ENCODE assay signal across 33 cellular contexts in genomic region chr19:4189641-4190040, GRCh38. TPM values are rescaled to one million over a fixed set of nuclear protein-coding genes. Genes with fewer than 3 reads are reported as not detected.
"Had no signal": no experiment of that assay in that cellular context is flagged by ENCODE, and none has a peak within 500 bp of the region (broad histone marks: within the 10 kb centered on the region; RNA-seq: fewer than 3 reads in every experiment).

No MANE protein-coding gene starts in this region.

- H3K4me3 Mint-ChIP-seq: naive thymus-derived CD4-positive, alpha-beta T cell; natural killer cell; nephron; neural progenitor cell; stimulated activated effector memory CD8-positive, alpha-beta T cell treated with anti-CD3 and anti-CD28 coated beads, Interleukin-12 subunit alpha, Interleukin-12 subunit beta, amount 100 ng/mL, for 72 hours; stimulated activated naive B cell treated with anti-CD40 and anti-IgM and Interleukin-4, amounts not matched to agents 10 μg/mL and 1 μg/mL and 100 μg/mL, for 72 hours; stimulated activated naive CD8-positive, alpha-beta T cell treated with anti-CD3 and anti-CD28 coated beads, Interleukin-15, Interleukin-2, amounts not matched to agents 100 ng/mL and 50 ng/mL, for 24 hours had no signal

- H3K4me3 ChIP-seq: neural progenitor cell, ovary, psoas muscle, skin epidermis, stomach, thoracic aorta, thyroid gland, tibial nerve, upper lobe of left lung had no signal

- H3K4me2 ChIP-seq: neural progenitor cell had no signal

- H3K27me3 ChIP-seq: ovary, thyroid gland, upper lobe of left lung had no signal

- ATAC-seq: naive thymus-derived CD4-positive, alpha-beta T cell; natural killer cell; psoas muscle; right cardiac atrium; sciatic nerve; stimulated activated effector memory CD8-positive, alpha-beta T cell treated with anti-CD3 and anti-CD28 coated beads, Interleukin-12 subunit alpha, Interleukin-12 subunit beta, amount 100 ng/mL, for 72 hours; stimulated activated naive B cell treated with anti-CD40 and anti-IgM and Interleukin-4, amounts not matched to agents 10 μg/mL and 1 μg/mL and 100 μg/mL, for 72 hours had no signal

- H3K36me3 ChIP-seq: neural progenitor cell, ovary, stomach, thoracic aorta, thyroid gland, tibial nerve, upper lobe of left lung had no signal

- H3K9me3 ChIP-seq: ovary, psoas muscle, stomach, thoracic aorta, thyroid gland, tibial nerve, upper lobe of left lung had no signal

- H3K36me3 Mint-ChIP-seq: natural killer cell; neural progenitor cell; stimulated activated effector memory CD8-positive, alpha-beta T cell treated with anti-CD3 and anti-CD28 coated beads, Interleukin-12 subunit alpha, Interleukin-12 subunit beta, amount 100 ng/mL, for 72 hours had no signal

- FAIRE-seq: urothelium cell line had no signal

- H3K79me2 ChIP-seq: parathyroid adenoma had no signal

- DNase-seq: naive thymus-derived CD4-positive, alpha-beta T cell; natural killer cell; occipital lobe; ovary; posterior cingulate gyrus; psoas muscle; right cardiac atrium; stimulated activated CD4-positive, alpha-beta T cell treated with anti-CD3 and anti-CD28 coated beads, Interleukin-15, amount 100 ng/mL, for 24 hours; stimulated activated CD4-positive, alpha-beta T cell treated with anti-CD3 and anti-CD28 coated beads, Interleukin-2, amount 100 ng/mL, for 24 hours; stimulated activated CD4-positive, alpha-beta T cell treated with anti-CD3 and anti-CD28 coated beads, Interleukin-2, amount 100 ng/mL, for 48 hours; stimulated activated CD4-positive, alpha-beta T cell treated with anti-CD3 and anti-CD28 coated beads, Interleukin-4, amount 100 ng/mL, for 24 hours; stimulated activated naive B cell treated with anti-CD40 and anti-IgM and Interleukin-4, amounts not matched to agents 10 μg/mL and 1 μg/mL and 100 μg/mL, for 72 hours; stimulated activated naive CD4-positive, alpha-beta T cell treated with Interleukin-2 at 50 U/mL for 16 hours; stomach; thyroid gland; upper lobe of left lung had no signal

- H2AFZ ChIP-seq: neural progenitor cell, parathyroid adenoma had no signal

- H3K27ac ChIP-seq: neural progenitor cell, ovary, parathyroid adenoma, psoas muscle, skin epidermis, stomach, thoracic aorta, thyroid gland, tibial nerve, upper lobe of left lung had no signal

- H3K4me1 ChIP-seq: neural progenitor cell, parathyroid adenoma, psoas muscle, thyroid gland, tibial nerve, upper lobe of left lung had no signal

- H3K4me1 Mint-ChIP-seq: nephron had no signal

- H3K9me3 Mint-ChIP-seq: natural killer cell; nephron; neural progenitor cell; stimulated activated effector memory CD8-positive, alpha-beta T cell treated with anti-CD3 and anti-CD28 coated beads, Interleukin-12 subunit alpha, Interleukin-12 subunit beta, amount 100 ng/mL, for 72 hours; stimulated activated naive B cell treated with anti-CD40 and anti-IgM and Interleukin-4, amounts not matched to agents 10 μg/mL and 1 μg/mL and 100 μg/mL, for 72 hours; stimulated activated naive CD8-positive, alpha-beta T cell treated with anti-CD3 and anti-CD28 coated beads, Interleukin-15, Interleukin-2, amounts not matched to agents 100 ng/mL and 50 ng/mL, for 24 hours had no signal

- H3K9ac ChIP-seq: neural progenitor cell, parathyroid adenoma had no signal

- H3K27ac Mint-ChIP-seq: naive thymus-derived CD4-positive, alpha-beta T cell; natural killer cell; nephron; neural progenitor cell; progenitor cell of endocrine pancreas; stimulated activated effector memory CD8-positive, alpha-beta T cell treated with anti-CD3 and anti-CD28 coated beads, Interleukin-12 subunit alpha, Interleukin-12 subunit beta, amount 100 ng/mL, for 72 hours; stimulated activated naive B cell treated with anti-CD40 and anti-IgM and Interleukin-4, amounts not matched to agents 10 μg/mL and 1 μg/mL and 100 μg/mL, for 72 hours; stimulated activated naive CD8-positive, alpha-beta T cell treated with anti-CD3 and anti-CD28 coated beads, Interleukin-15, Interleukin-2, amounts not matched to agents 100 ng/mL and 50 ng/mL, for 24 hours had no signal

RNA-seq across cellular contexts. Expression of gene CREB3L3, which starts 36.2 kb away (rescaled TPM):
- total RNA-seq: naive thymus-derived CD4-positive, alpha-beta T cell; occipital lobe; osteoblast; psoas muscle; renal cortical epithelial cell; right cardiac atrium; sciatic nerve; subcutaneous adipose tissue; temporal lobe; thoracic aorta; thyroid gland; tibial nerve; ureter had no signal
- polyA plus RNA-seq: naive thymus-derived CD4-positive, alpha-beta T cell; neural cell; right cardiac atrium had no signal

RNA-seq across cellular contexts. Expression of gene EBI3, which starts 39.7 kb away (rescaled TPM):
- total RNA-seq: natural killer cell, osteoblast, progenitor cell of endocrine pancreas had no signal
- polyA plus RNA-seq: naive thymus-derived CD4-positive, alpha-beta T cell; neural cell had no signal
